8 cellular contexts compared by ENCODE assay signal in the genomic region with DNA sequence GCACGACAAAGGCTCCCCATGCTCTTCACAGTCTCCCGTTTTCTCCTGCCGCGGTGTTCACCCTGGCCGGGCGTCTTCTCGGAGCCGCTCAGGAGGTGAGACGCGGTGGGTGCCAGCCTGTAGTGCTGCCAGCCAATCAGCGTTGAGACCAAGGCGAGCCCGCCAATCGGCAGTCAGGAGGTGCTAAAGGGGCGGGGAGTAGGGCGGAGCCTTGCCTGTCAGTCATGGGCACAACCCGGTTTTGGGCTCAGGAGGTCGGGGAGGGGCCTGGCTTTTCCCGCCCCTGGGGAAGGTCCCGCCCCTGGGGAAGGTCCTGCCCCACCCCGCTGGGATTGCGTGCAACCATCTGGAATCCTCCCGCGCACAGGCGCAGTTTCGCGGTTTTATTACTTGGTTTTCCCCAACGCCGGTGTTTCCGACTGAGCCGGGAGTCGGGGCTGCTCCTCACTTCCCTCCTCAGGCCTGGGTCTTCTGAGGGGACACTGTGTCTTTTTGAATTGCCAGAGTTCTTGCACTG. TPM values are rescaled to one million over a fixed set of nuclear protein-coding genes. Genes with fewer than 3 reads are reported as not detected.
DNase-seq lines count a peak whose midpoint lies in the region; ATAC-seq and TF ChIP-seq lines count a peak whose summit lies in the region.

A gene (minus strand): TSS at position 92 of the 517 bp plus-strand sequence. CDS start 1,421 bp downstream, outside the sequence.

- H3K4me1 ChIP-seq in ascending aorta: no peaks in the 10 kb centered on the region
- H3K4me1 ChIP-seq in urinary bladder (ENCODE audit: insufficient read depth): no peaks in the 10 kb centered on the region

- H3K4me3 ChIP-seq in ascending aorta: peak within 1 kb of the TSS; percentile 38 to 54
- peak within 1 kb of the TSS; percentile 28 for H3K4me3 ChIP-seq in urinary bladder (ENCODE audit: low read depth, low read length)

- peak within 1 kb of the TSS; percentile 90 for H3K4me3 Mint-ChIP-seq in T-helper 17 cell

- H3K36me3 ChIP-seq in ascending aorta (no peaks in the 10 kb centered on the region), urinary bladder (ENCODE audit: insufficient read depth) (no peaks in the 10 kb centered on the region)

- DNase-seq in GM10266 (ENCODE audit: extremely low spot score): peak; percentile 94
- peak; percentile 87 for DNase-seq in NCI-H1417 treated with DMSO at 0.1 percent for 48 hours (lab: John Stamatoyannopoulos, UW)
- DNase-seq in T-helper 17 cell: peak; percentile 81 to 94 (median 92)
- DNase-seq in ascending aorta (ENCODE audit: low spot score in 2 of 2): peak; percentile 80 to 91
- DNase-seq in hepatic stellate cell (ENCODE audit: low spot score): peak; percentile 99
- DNase-seq in pulmonary artery endothelial cell (ENCODE audit: low read depth, low spot score): peak; percentile 75

- H3K27ac ChIP-seq in ascending aorta (no peak within 1 kb of the TSS), urinary bladder (ENCODE audit: low read depth) (no peak within 1 kb of the TSS)

- no peaks in the 10 kb centered on the region for H3K27me3 ChIP-seq in ascending aorta

- WGBS in urinary bladder: 4% methylated on average over 32 of the region's 32 CpGs

- H3K27ac Mint-ChIP-seq in T-helper 17 cell: no peak within 1 kb of the TSS

- intact Hi-C loops in ascending aorta (cut with DNase I): no loop called here

- H3K4me1 Mint-ChIP-seq in T-helper 17 cell: peaks cover 21% of the 10 kb centered on the region

- peaks cover 24% of the 10 kb centered on the region for H3K27me3 Mint-ChIP-seq in T-helper 17 cell

- H3K36me3 Mint-ChIP-seq in T-helper 17 cell (ENCODE audit: low read depth): peaks cover 2% of the 10 kb centered on the region

- TF ChIP-seq CTCF in GM10266 (IDR thresholded peaks at IDR 0.05; ENCODE audit: control insufficient read depth, insufficient read depth, low read depth, missing control alignments) (no peak), ascending aorta (IDR thresholded peaks at IDR 0.05) (no peak)

- ATAC-seq in HG02763 (IDR thresholded peaks at IDR 0.05; ENCODE audit: unreplicated experiment): peak; percentile 96
- ATAC-seq in T-helper 17 cell: peak; percentile 95

- H3K9me3 ChIP-seq in T-helper 17 cell (ENCODE audit: control insufficient read depth, low read length, poor library complexity, severe bottlenecking) (no peaks in the 10 kb centered on the region), ascending aorta (no peaks in the 10 kb centered on the region)

RNA-seq across cellular contexts. Expression of the gene that starts here (rescaled TPM):
- total RNA-seq in T-helper 17 cell: not detected
- total RNA-seq in ascending aorta: not detected
- not detected in 2 replicates for total RNA-seq in pulmonary artery endothelial cell
- not detected for total RNA-seq in urinary bladder
- not detected for polyA plus RNA-seq in urinary bladder

Comparison
In these comparisons a context has a peak if more than half of its experiments do, and no peak if none do; other contexts are left out.
1. Peak in DNase-seq and ATAC-seq in T-helper 17 cell; RNA of the gene not detected or under 1 TPM.
2. Peak in DNase-seq and H3K4me3 ChIP-seq in ascending aorta; RNA of the gene not detected or under 1 TPM.
3. Peak in DNase-seq in pulmonary artery endothelial cell; RNA of the gene not detected or under 1 TPM.